Comparison of ENCODE assay signal across 22 cellular contexts in the genomic region with DNA sequence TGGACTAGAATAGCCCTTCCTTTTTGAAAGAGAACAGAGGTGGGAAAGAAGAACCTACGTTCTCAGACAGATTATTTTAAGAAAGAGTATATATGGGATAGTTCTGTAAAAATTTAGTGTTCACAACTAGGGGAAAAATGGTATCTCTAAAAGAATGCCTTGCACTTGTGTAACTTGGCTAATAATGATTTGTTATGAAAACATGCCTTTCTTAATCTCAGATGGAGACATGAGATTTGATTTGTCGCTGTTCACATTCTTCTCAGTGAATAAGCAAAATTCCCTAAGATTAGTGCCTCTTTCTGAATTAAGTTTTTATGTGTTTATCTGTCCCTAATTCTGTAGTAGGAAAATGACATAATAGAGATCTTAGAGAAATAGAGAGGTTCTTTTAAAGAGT.
"Had no signal": no experiment of that assay in that cellular context is flagged by ENCODE, and none has a peak within 500 bp of the region (broad histone marks: within the 10 kb centered on the region; RNA-seq: fewer than 3 reads in every experiment).

No MANE protein-coding gene starts in this region.

- H3K27me3 ChIP-seq: breast epithelium, esophagus squamous epithelium, right lobe of liver, stomach, suprapubic skin, upper lobe of left lung had no signal

- DNase-seq: activated CD4-positive, alpha-beta T cell treated with anti-CD3 and anti-CD28 coated beads, Interleukin-2, amount 10 ng/mL, durations not matched to agents 7 days and 5 days; activated CD4-positive, CD25-positive, alpha-beta regulatory T cell treated with anti-CD3 and anti-CD28 coated beads, Interleukin-2, amount 50 U/mL, for 72 hours; activated CD8-positive, alpha-beta memory T cell treated with anti-CD3 and anti-CD28 coated beads, Interleukin-2, amount 10 ng/mL, durations not matched to agents 7 days and 5 days; activated CD8-positive, alpha-beta T cell treated with anti-CD3 and anti-CD28 coated beads for 36 hours; activated effector memory CD4-positive, alpha-beta T cell treated with anti-CD3 and anti-CD28 coated beads, Interleukin-2, amount 50 U/mL, for 16 hours; activated naive CD4-positive, alpha-beta T cell treated with anti-CD3 and anti-CD28 coated beads, Interleukin-2, amount 10 ng/mL, durations not matched to agents 7 days and 5 days; activated T-cell treated with anti-CD3 and anti-CD28 coated beads for 4 hours; cortex of kidney; endodermal cell; esophagus squamous epithelium; foreskin fibroblast; right lobe of liver; small intestine; stimulated activated CD4-positive, alpha-beta T cell treated with anti-CD3 and anti-CD28 coated beads, Interleukin-15, amount 100 ng/mL, for 24 hours; stomach; T-cell; upper lobe of left lung; WERI-Rb-1 had no signal

- H3K9me3 ChIP-seq: breast epithelium, esophagus squamous epithelium, right lobe of liver, stomach had no signal

- ATAC-seq: activated CD8-positive, alpha-beta memory T cell treated with anti-CD3 and anti-CD28 coated beads, Interleukin-2, amount 10 ng/mL, durations not matched to agents 7 days and 5 days; activated CD8-positive, alpha-beta T cell treated with anti-CD3 and anti-CD28 coated beads for 36 hours; natural killer cell treated with Interleukin-12 subunit alpha and Interleukin-12 subunit beta and Interleukin-15 and Interleukin-18, amount 100 ng/mL, for 72 hours; right lobe of liver; stimulated activated memory B cell treated with anti-CD40 and anti-IgM and Interleukin-4, amounts not matched to agents 10 μg/mL and 1 μg/mL and 100 μg/mL, for 72 hours; T-cell had no signal

- H3K36me3 ChIP-seq: breast epithelium, right lobe of liver, WERI-Rb-1 had no signal

- H3K4me1 ChIP-seq: breast epithelium, esophagus squamous epithelium, right lobe of liver, suprapubic skin, upper lobe of left lung had no signal

- H3K27ac ChIP-seq: breast epithelium, esophagus squamous epithelium, right lobe of liver, stomach, suprapubic skin, upper lobe of left lung, WERI-Rb-1 had no signal

- H3K4me3 ChIP-seq: breast epithelium, esophagus squamous epithelium, right lobe of liver, stomach, suprapubic skin, upper lobe of left lung had no signal
